In the genomic region with DNA sequence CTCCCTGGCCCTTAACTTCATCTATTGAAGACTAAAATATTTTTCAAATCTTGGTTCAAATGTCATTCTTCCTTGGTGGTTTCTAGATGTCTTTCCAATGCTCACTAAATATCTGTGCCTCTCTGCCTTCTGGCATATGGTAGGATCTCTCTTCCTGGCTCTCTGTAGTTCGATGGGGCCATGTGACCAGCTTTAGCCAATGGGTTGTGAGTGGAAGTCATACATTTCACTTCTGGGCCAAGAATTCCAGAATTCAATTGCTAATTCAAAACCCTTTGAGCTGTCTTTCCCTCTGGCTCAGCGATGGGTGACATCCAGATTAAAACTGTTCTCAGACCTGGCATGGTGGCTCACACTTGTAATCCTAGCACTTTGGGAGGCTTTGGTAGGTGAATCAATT, we compare ENCODE assay signal across 26 cellular contexts. TPM values are rescaled to one million over a fixed set of nuclear protein-coding genes. Genes with fewer than 3 reads are reported as not detected.
DNase-seq lines count a peak whose midpoint lies in the region; ATAC-seq, FAIRE-seq and TF ChIP-seq lines count a peak whose summit lies in the region.
"Had no signal": no experiment of that assay in that cellular context is flagged by ENCODE, and none has a peak within 500 bp of the region (broad histone marks: within the 10 kb centered on the region; RNA-seq: fewer than 3 reads in every experiment).

No MANE protein-coding gene starts in this region.

- no peak overlapping the region for H2BK12ac ChIP-seq in neuronal stem cell (ENCODE audit: low read length)

- DNase-seq in DMS 273 (lab: John Stamatoyannopoulos, UW; ENCODE audit: unreplicated experiment) (peak; percentile 54), DMS 273 treated with DMSO at 0.1 percent for 48 hours (lab: John Stamatoyannopoulos, UW) (no peak), IMR-90 (no peak), K562 (ENCODE audit: extremely low read depth in 1 of 4, low spot score in 3 of 4) (peak in 2 of 4 experiments; percentile 39 to 41), neural progenitor cell (ENCODE audit: low spot score) (no peak), neuronal stem cell (ENCODE audit: low spot score) (no peak), dorsolateral prefrontal cortex (no peak)
- DNase-seq: ACHN; BE2C; CD8-positive, alpha-beta memory T cell; DMS153; DND-41; KG1; NCI-H1048; NCI-H1417; NCI-H1694; NCI-H2081; NCI-H524 treated with DMSO at 0.1 percent for 48 hours; NCI-H774; SIG-M5 had no signal

- H3K23ac ChIP-seq in IMR-90 (ENCODE audit: low read depth, low read length) (no peak overlapping the region), neuronal stem cell (ENCODE audit: low read depth, low read length, poor library complexity) (no peak overlapping the region)

- POLR2A ChIA-PET in IMR-90 (lab: Charles Lee; ENCODE audit: unreplicated experiment) (no interaction called here), K562 (lab: Yijun Ruan, JAX) (no interaction called here)

- no peak overlapping the region for H4K91ac ChIP-seq in IMR-90 (ENCODE audit: insufficient read depth, low read depth, low read length)
- no peak overlapping the region for H4K91ac ChIP-seq in neuronal stem cell (ENCODE audit: low read depth, low read length, poor library complexity)

- no peak overlapping the region for H3K56ac ChIP-seq in IMR-90 (ENCODE audit: extremely low read depth, insufficient read depth, low read length)

- H3K36me3 ChIP-seq in IMR-90 (ENCODE audit: control insufficient read depth, insufficient read depth, low read length) (no peaks in the 10 kb centered on the region), K562 (ENCODE audit: control insufficient read depth, insufficient read depth, low read length) (no peaks in the 10 kb centered on the region), neural progenitor cell (no peaks in the 10 kb centered on the region), neuronal stem cell (replicated peaks in 1 of 2; ENCODE audit: control insufficient read depth in 2 of 2, insufficient read depth in 2 of 2, low read length in 2 of 2) (no peaks in the 10 kb centered on the region)
- H3K36me3 ChIP-seq: BE2C had no signal

- H3K79me1 ChIP-seq in IMR-90 (ENCODE audit: low read depth in 1 of 2, low read length in 2 of 2) (no peaks in the 10 kb centered on the region), neuronal stem cell (ENCODE audit: low read depth, low read length) (no peaks in the 10 kb centered on the region)

- H3K4me2 ChIP-seq in IMR-90 (ENCODE audit: low read depth, low read length) = no peak overlapping the region
- H3K4me2 ChIP-seq in K562 (ENCODE audit: insufficient read depth, low read length) = no peak overlapping the region
- no peak overlapping the region for H3K4me2 ChIP-seq in neural progenitor cell
- no peak overlapping the region for H3K4me2 ChIP-seq in neuronal stem cell (ENCODE audit: insufficient read depth, low read length, poor library complexity, severe bottlenecking)

- no peak overlapping the region for H2BK20ac ChIP-seq in IMR-90 (ENCODE audit: low read depth, low read length)

- no peak overlapping the region for H4K8ac ChIP-seq in IMR-90 (ENCODE audit: low read depth in 2 of 2, low read length in 2 of 2)
- H4K8ac ChIP-seq in neuronal stem cell (ENCODE audit: low read depth, low read length) = no peak overlapping the region

- H3F3A ChIP-seq in neural progenitor cell (ENCODE audit: low read depth) = peaks cover 20% of the 10 kb centered on the region

- no peak overlapping the region for H2BK5ac ChIP-seq in IMR-90 (ENCODE audit: low read depth, low read length, poor library complexity, severe bottlenecking)
- no peak overlapping the region for H2BK5ac ChIP-seq in neuronal stem cell (ENCODE audit: low read length)

- no peak overlapping the region for H2AK9ac ChIP-seq in IMR-90 (replicated peaks; ENCODE audit: low read depth, low read length, poor library complexity)

- in situ Hi-C loops in IMR-90 (cut with MboI; ENCODE audit: low sequenced_read_pairs) (no loop called here), K562 (cut with MboI) (no loop called here)

- no peak for TF ChIP-seq EP300 in K562 (IDR thresholded peaks at IDR 0.05; ENCODE audit: low read length)

- no peak for FAIRE-seq in K562 (lab: Jason Lieb, UNC)
- FAIRE-seq: GM18507, RCC 7860 had no signal

- no peaks in the 10 kb centered on the region for H3K79me2 ChIP-seq in K562 (ENCODE audit: control insufficient read depth, insufficient read depth, low read length)
- H3K79me2 ChIP-seq in neural progenitor cell (ENCODE audit: low read depth) = no peaks in the 10 kb centered on the region

- peaks cover 7% of the 10 kb centered on the region for H3K27me3 Mint-ChIP-seq in neural progenitor cell (ENCODE audit: insufficient read depth, low read depth)

- H3K4me1 ChIP-seq in IMR-90 (ENCODE audit: control insufficient read depth, insufficient read depth, low read length) (peaks cover 17% of the 10 kb centered on the region), K562 (replicated peaks in 1 of 2; ENCODE audit: control insufficient read depth in 2 of 2, insufficient read depth in 2 of 2, low read length in 2 of 2) (peaks cover 8% of the 10 kb centered on the region in 2 experiments), neural progenitor cell (peaks cover 18% of the 10 kb centered on the region), neuronal stem cell (ENCODE audit: control insufficient read depth in 2 of 2, insufficient read depth in 1 of 2, low read depth in 1 of 2, low read length in 2 of 2) (peaks cover 10 to 18% of the 10 kb centered on the region in 2 donors)

- H3K4ac ChIP-seq in IMR-90 (ENCODE audit: low read depth, low read length) (no peak overlapping the region), neuronal stem cell (ENCODE audit: low read length) (no peak overlapping the region)

- H4K20me1 ChIP-seq in IMR-90 (ENCODE audit: insufficient read depth, low read length) = no peaks in the 10 kb centered on the region
- H4K20me1 ChIP-seq in K562 (replicated peaks; ENCODE audit: control insufficient read depth, insufficient read depth, low read length) = no peaks in the 10 kb centered on the region
- no peaks in the 10 kb centered on the region for H4K20me1 ChIP-seq in neural progenitor cell (ENCODE audit: low read depth)

- no peak overlapping the region for H2BK120ac ChIP-seq in IMR-90 (ENCODE audit: low read depth, low read length)
- no peak overlapping the region for H2BK120ac ChIP-seq in neuronal stem cell (ENCODE audit: low read depth, low read length)

- BruUV-seq in IMR-90 (replicated peaks; lab: Mats Ljungman, UMichigan) = no TSS peak
- no TSS peak for BruUV-seq in K562 (replicated peaks; lab: Mats Ljungman, UMichigan)

- whole genome bisulfite sequencing in IMR-90 (ENCODE audit: extremely low coverage in 2 of 2, insufficient read length in 1 of 2), 2 experiments = no CpG with 5 or more reads among the region's 2 CpGs
- 27% methylated on average over 2 of the region's 2 CpGs for WGBS in K562 (ENCODE audit: insufficient coverage, low coverage, missing lambda C conversion rate)
- no CpG with 5 or more reads among the region's 2 CpGs for WGBS in neuronal stem cell (ENCODE audit: extremely low coverage in 2 of 2, insufficient read length in 2 of 2, insufficient replicate concordance in 1 of 2), 2 donors

- H2AK5ac ChIP-seq in IMR-90 (ENCODE audit: low read depth, low read length) (no peak overlapping the region), neuronal stem cell (ENCODE audit: low read depth, low read length) (no peak overlapping the region)

- peak overlapping the region; percentile 31 for H3K27ac Mint-ChIP-seq in neural progenitor cell

- H3K4me3 ChIP-seq in IMR-90 (ENCODE audit: insufficient read depth, low read depth, low read length) = no peak overlapping the region
- H3K4me3 ChIP-seq in K562 = no peak overlapping the region
- no peak overlapping the region for H3K4me3 ChIP-seq in neural progenitor cell
- H3K4me3 ChIP-seq in neuronal stem cell (ENCODE audit: low read length in 2 of 2) = no peak overlapping the region
- no peak overlapping the region for H3K4me3 ChIP-seq in dorsolateral prefrontal cortex
- H3K4me3 ChIP-seq: SK-N-MC had no signal

- H3K9me1 ChIP-seq in IMR-90 (ENCODE audit: insufficient read depth, low read length) (peaks cover 8% of the 10 kb centered on the region), K562 (ENCODE audit: control insufficient read depth, insufficient read depth, low read length) (no peaks in the 10 kb centered on the region)

- no peak overlapping the region for H3K4me3 Mint-ChIP-seq in neural progenitor cell
- H3K4me3 Mint-ChIP-seq: CD14-positive monocyte; CD8-positive, alpha-beta memory T cell had no signal

- no peak overlapping the region for H4K5ac ChIP-seq in IMR-90 (ENCODE audit: low read depth, low read length)

- ATAC-seq in IMR-90 (ENCODE audit: low read depth) (no peak), K562 (no peak), HG02763 (IDR thresholded peaks at IDR 0.05; ENCODE audit: unreplicated experiment) (no peak)

- H3K18ac ChIP-seq in IMR-90 (ENCODE audit: low read depth, low read length) (no peak overlapping the region), neuronal stem cell (ENCODE audit: low read length) (no peak overlapping the region)

- no peaks in the 10 kb centered on the region for H3K36me3 Mint-ChIP-seq in neural progenitor cell
- H3K36me3 Mint-ChIP-seq: CD14-positive monocyte; CD8-positive, alpha-beta memory T cell had no signal

- no peak for TF ChIP-seq RAD21 in IMR-90 (IDR thresholded peaks at IDR 0.05; ENCODE audit: low read length)
- no peak for TF ChIP-seq RAD21 in K562 (CRISPR knock-in tag; conservative IDR thresholded peaks at IDR 0.05 in 1 of 2, IDR thresholded peaks at IDR 0.05 in 1 of 2)

- H3K27me3 ChIP-seq in IMR-90 (ENCODE audit: control insufficient read depth, insufficient read depth, low read length) = no peaks in the 10 kb centered on the region
- H3K27me3 ChIP-seq in K562 (ENCODE audit: control insufficient read depth in 2 of 2, insufficient read depth in 2 of 2, low read length in 2 of 2) = no peaks in the 10 kb centered on the region
- H3K27me3 ChIP-seq in neural progenitor cell = no peaks in the 10 kb centered on the region
- H3K27me3 ChIP-seq in neuronal stem cell (ENCODE audit: control insufficient read depth in 3 of 3, insufficient read depth in 3 of 3, low read depth in 1 of 3, low read length in 3 of 3) = no peaks in the 10 kb centered on the region
- no peaks in the 10 kb centered on the region for H3K27me3 ChIP-seq in dorsolateral prefrontal cortex
- H3K27me3 ChIP-seq: BE2C had no signal

- dilution Hi-C loops in IMR-90 (cut with HindIII; ENCODE audit: low sequenced_read_pairs, unreplicated experiment) = no loop called here

- TF ChIP-seq POLR2A in IMR-90 (IDR thresholded peaks at IDR 0.05; ENCODE audit: low read depth, low read length) (no peak), K562 (conservative IDR thresholded peaks at IDR 0.05) (no peak)

- H3K14ac ChIP-seq in IMR-90 (replicated peaks; ENCODE audit: low read depth, low read length) (no peak overlapping the region), neuronal stem cell (ENCODE audit: low read length) (no peak overlapping the region)

- TF ChIP-seq CTCF in IMR-90 (conservative IDR thresholded peaks at IDR 0.05; ENCODE audit: low read depth, low read length) (no peak), K562 (IDR thresholded peaks at IDR 0.05 in 2 of 3, conservative IDR thresholded peaks at IDR 0.05 in 1 of 3; ENCODE audit: insufficient read depth in 2 of 3, low read depth in 1 of 3, low read length in 3 of 3) (no peak), neural progenitor cell (IDR thresholded peaks at IDR 0.05) (no peak), dorsolateral prefrontal cortex (IDR thresholded peaks at IDR 0.05 in 54 of 56, conservative IDR thresholded peaks at IDR 0.05 in 2 of 56; ENCODE audit: low read depth in 1 of 56, partially characterized antibody in 56 of 56) (no peak)

- H2BK15ac ChIP-seq in IMR-90 (ENCODE audit: low read depth, low read length) (no peak overlapping the region), neuronal stem cell (ENCODE audit: low read length) (no peak overlapping the region)

- peaks cover 2% of the 10 kb centered on the region for H3K9me3 Mint-ChIP-seq in neural progenitor cell
- H3K9me3 Mint-ChIP-seq: CD8-positive, alpha-beta memory T cell had no signal

- H3K9ac ChIP-seq in IMR-90 (ENCODE audit: low read depth, low read length) (no peak overlapping the region), K562 (ENCODE audit: insufficient read depth in 1 of 2, low read depth in 2 of 2, low read length in 2 of 2) (no peak overlapping the region), neural progenitor cell (no peak overlapping the region), neuronal stem cell (ENCODE audit: low read depth, low read length, poor library complexity) (no peak overlapping the region)

- H3K27ac ChIP-seq in IMR-90 (ENCODE audit: insufficient read depth, low read length) (no peak overlapping the region), K562 (ENCODE audit: extremely low read depth, low read depth, low read length) (no peak overlapping the region), neural progenitor cell (no peak overlapping the region), neuronal stem cell (replicated peaks; ENCODE audit: low read length) (no peak overlapping the region), dorsolateral prefrontal cortex (peak overlapping the region in 7 of 59 donors; percentile 5 to 89 (median 27))
- H3K27ac ChIP-seq: 22Rv1, SK-N-MC had no signal

- CTCF ChIA-PET in IMR-90 (lab: Yijun Ruan, JAX) = interaction anchor here (1.2 kb wide), 1 partner anchor 17 kb away, joined by 4 read pairs; no protein-coding TSS in a partner anchor
- CTCF ChIA-PET in K562 (lab: Yijun Ruan, JAX; ENCODE audit: low intra/inter-chr PET ratio) = no interaction called here

- intact Hi-C loops in IMR-90 (cut with micrococcal nuclease) = no loop called here
- intact Hi-C loops in K562 (cut with micrococcal nuclease) = no loop called here
- intact Hi-C loops in dorsolateral prefrontal cortex (cut with DNase I) = no loop called here

- no peak overlapping the region for H2AFZ ChIP-seq in IMR-90 (replicated peaks; ENCODE audit: low read length, poor library complexity)
- peak overlapping the region; percentile 48 for H2AFZ ChIP-seq in K562 (ENCODE audit: low read depth, low read length)
- H2AFZ ChIP-seq in neural progenitor cell (replicated peaks) = no peak overlapping the region
- no peak overlapping the region for H2AFZ ChIP-seq in neuronal stem cell (ENCODE audit: low read length)

- peaks cover 19% of the 10 kb centered on the region for H3K4me1 Mint-ChIP-seq in neural progenitor cell
- H3K4me1 Mint-ChIP-seq: CD8-positive, alpha-beta memory T cell had no signal

- no peaks in the 10 kb centered on the region for H3K9me3 ChIP-seq in IMR-90 (ENCODE audit: control insufficient read depth, insufficient read depth, low read length)
- no peaks in the 10 kb centered on the region for H3K9me3 ChIP-seq in K562 (replicated peaks; ENCODE audit: control insufficient read depth, insufficient read depth, low read depth, low read length)
- no peaks in the 10 kb centered on the region for H3K9me3 ChIP-seq in neural progenitor cell (ENCODE audit: low read depth)
- no peaks in the 10 kb centered on the region for H3K9me3 ChIP-seq in neuronal stem cell (replicated peaks in 1 of 2; ENCODE audit: control insufficient read depth in 2 of 2, insufficient read depth in 1 of 2, low read depth in 1 of 2, low read length in 2 of 2)
- H3K9me3 ChIP-seq: BE2C had no signal

RNA-seq across cellular contexts. Expression of gene CTDSP2, which starts 25.8 kb away (rescaled TPM):
- total RNA-seq in IMR-90 (2012; rRNA removed) = 79.4 and 114 TPM in 2 replicates
- 150 and 156 TPM in 2 replicates for polyA plus RNA-seq in IMR-90 (2012; rRNA removed)
- 134 and 187 TPM in 2 replicates for polyA plus RNA-seq in IMR-90 (2012; cell fraction: cytosol; rRNA removed)
- 152 and 213 TPM in 2 replicates for polyA plus RNA-seq in IMR-90 (2012; cell fraction: nucleus; rRNA removed; ENCODE audit: low replicate concordance)
- total RNA-seq in K562 (2011; cell fraction: chromatin; rRNA removed; ENCODE audit: low replicate concordance) = 89.2 and 157 TPM in 2 replicates
- total RNA-seq in K562 (2011; cell fraction: nucleolus; rRNA removed) = 72.6 and 88.1 TPM in 2 replicates
- 93.3 and 110 TPM in 2 replicates for total RNA-seq in K562 (2011; cell fraction: nucleoplasm; rRNA removed)
- 42.0 and 60.5 TPM in 2 replicates for total RNA-seq in K562 (2014; rRNA removed)
- total RNA-seq in K562 (2014; rRNA removed; fragmentation: Illumina TruSeq; extraction: Trizol) = 46.6 and 47.7 TPM in 2 replicates
- 39.8 and 40.2 TPM in 2 replicates for total RNA-seq in K562 (2015; rRNA removed; fragmentation: Illumina TruSeq; extraction: Trizol)
- 93.7 and 108 TPM in 2 replicates for total RNA-seq in K562 (2021)
- 87.2 and 94.7 TPM in 2 replicates for polyA plus RNA-seq in K562 (2011; rRNA removed)
- 115 and 117 TPM in 2 replicates for polyA plus RNA-seq in K562 (2011; cell fraction: cytosol; rRNA removed)
- polyA plus RNA-seq in K562 (2011; cell fraction: nucleus; rRNA removed) = 128 and 133 TPM in 2 replicates
- 83.4 and 116 TPM in 2 replicates for polyA plus RNA-seq in K562 (2012)
- polyA plus RNA-seq in K562 (2014; fragmentation: Illumina TruSeq; extraction: Trizol) = 86.4 and 89.3 TPM in 2 replicates
- polyA plus RNA-seq in K562 (2014; fragmentation: Nextera tagmentation; extraction: Ambion mirVana) = 10 to 100 TPM; 20.4 to 24.1 TPM
- 62.5 and 64.5 TPM in 2 replicates for polyA plus RNA-seq in K562 (2014; rRNA removed)
- polyA minus RNA-seq in K562 (2011; rRNA and poly(A)+ RNA removed) = 102 and 145 TPM in 2 replicates
- polyA minus RNA-seq in K562 (2011; cell fraction: cytosol; rRNA and poly(A)+ RNA removed) = 85.8 and 88.5 TPM in 2 replicates
- polyA minus RNA-seq in K562 (2011; cell fraction: nucleus; rRNA and poly(A)+ RNA removed) = 40.9 and 69.2 TPM in 2 replicates
- total RNA-seq in neural progenitor cell (ENCODE audit: low replicate concordance) = 43.6 and 73.2 TPM in 2 replicates
- polyA plus RNA-seq in neuronal stem cell (2013, experiment 1 of 2) = 72.5 TPM
- 71.9 TPM for polyA plus RNA-seq in neuronal stem cell (2013, experiment 2 of 2)
- 100 to 1,000 TPM in 102 of 120 experiments, 10 to 100 TPM in 18; 77.9 to 209 (median 117) TPM for total RNA-seq in dorsolateral prefrontal cortex

RNA-seq across cellular contexts. Expression of gene AVIL, which starts 53.8 kb away (rescaled TPM):
- total RNA-seq in IMR-90 (2012; rRNA removed) (1.1 and 1.3 TPM in 2 replicates), K562 (2014; rRNA removed) (0.05 and 0.24 TPM in 2 replicates), K562 (2014; rRNA removed; fragmentation: Illumina TruSeq; extraction: Trizol) (0.16 and 0.22 TPM in 2 replicates), K562 (2015; rRNA removed; fragmentation: Illumina TruSeq; extraction: Trizol) (0.25 and 0.34 TPM in 2 replicates), K562 (2021) (0.27 and 0.33 TPM in 2 replicates), neural progenitor cell (ENCODE audit: low replicate concordance) (0.12 and 0.37 TPM in 2 replicates), dorsolateral prefrontal cortex (10 to 100 TPM in 35 of 120 experiments, 1 to 10 TPM in 85; 2.1 to 25.8 (median 7.4) TPM)
- polyA plus RNA-seq in IMR-90 (2012; rRNA removed) (2.1 and 2.5 TPM in 2 replicates), K562 (2011; rRNA removed) (0.17 and 0.24 TPM in 2 replicates), K562 (2014; fragmentation: Illumina TruSeq; extraction: Trizol) (0.39 TPM in 2 replicates), K562 (2014; fragmentation: Nextera tagmentation; extraction: Ambion mirVana) (under 1 TPM; 0.24 to 0.36 TPM), K562 (2014; rRNA removed) (1.5 TPM in 1 of 2 replicates, not detected in the other)
- 0.37 and 0.42 TPM in 2 replicates for polyA plus RNA-seq in IMR-90 (2012; cell fraction: cytosol; rRNA removed)
- 8.3 and 25.0 TPM in 2 replicates for polyA plus RNA-seq in IMR-90 (2012; cell fraction: nucleus; rRNA removed; ENCODE audit: low replicate concordance)
- 1.2 and 1.3 TPM in 2 replicates for total RNA-seq in K562 (2011; cell fraction: chromatin; rRNA removed; ENCODE audit: low replicate concordance)
- total RNA-seq in K562 (2011; cell fraction: nucleolus; rRNA removed) = 0.39 and 0.83 TPM in 2 replicates
- total RNA-seq in K562 (2011; cell fraction: nucleoplasm; rRNA removed) = 1.1 and 1.5 TPM in 2 replicates
- polyA plus RNA-seq in K562 (2011; cell fraction: cytosol; rRNA removed) = 0.10 and 0.18 TPM in 2 replicates
- 0.55 and 0.97 TPM in 2 replicates for polyA plus RNA-seq in K562 (2011; cell fraction: nucleus; rRNA removed)
- polyA plus RNA-seq in K562 (2012) = 0.73 and 2.2 TPM in 2 replicates
- polyA minus RNA-seq in K562 (2011; rRNA and poly(A)+ RNA removed) = 0.18 and 0.27 TPM in 2 replicates
- not detected in 2 replicates for polyA minus RNA-seq in K562 (2011; cell fraction: cytosol; rRNA and poly(A)+ RNA removed)
- 0.27 and 0.89 TPM in 2 replicates for polyA minus RNA-seq in K562 (2011; cell fraction: nucleus; rRNA and poly(A)+ RNA removed)
- 0.15 TPM for polyA plus RNA-seq in neuronal stem cell (2013, experiment 1 of 2)
- polyA plus RNA-seq in neuronal stem cell (2013, experiment 2 of 2) = 0.17 TPM
